ENCODE assay signal across 8 cellular contexts in genomic region chr16:787978-788398, GRCh38. TPM values are rescaled to one million over a fixed set of nuclear protein-coding genes. Genes with fewer than 3 reads are reported as not detected.
A peak's percentile ranks its signal among the peaks of the same experiment; 100 is the strongest.
DNase-seq lines count a peak whose midpoint lies in the region; ATAC-seq and TF ChIP-seq lines count a peak whose summit lies in the region.

Gene RPUSD1, minus strand, starts transcription at chr16:788381. Its CDS starts 644 bp downstream, at chr16:787737.

- peaks cover 21% of the 10 kb centered on the region for H3K4me1 ChIP-seq in CD4-positive, alpha-beta memory T cell (ENCODE audit: insufficient read depth, low read length)
- H3K4me1 ChIP-seq in PC-3 (ENCODE audit: insufficient read depth, low read length) (peaks cover 16% of the 10 kb centered on the region), neuron (ENCODE audit: insufficient read depth, low read length) (peaks cover 20% of the 10 kb centered on the region)

- TF ChIP-seq CTCF in PC-3 (conservative IDR thresholded peaks at IDR 0.05; ENCODE audit: low read depth, low read length) (no peak), endothelial cell (IDR thresholded peaks at IDR 0.05; ENCODE audit: unreplicated experiment) (no peak)

- CTCF ChIA-PET in CD4-positive, alpha-beta memory T cell (lab: Charles Lee; ENCODE audit: partially characterized antibody): interaction anchor here (1.0 to 6.7 kb wide), 2 partner anchors 76 to 316 kb away, joined by 3 to 84 read pairs; partner anchors contain the start of gene METRN
- CTCF ChIA-PET in PC-3 (lab: Charles Lee): interaction anchor here (0.6 to 1.5 kb wide), 4 partner anchors 47 to 76 kb away, joined by 5 to 9 read pairs (median 6); partner anchors contain the start of gene CIAO3

- H3K9ac ChIP-seq in PC-3 (ENCODE audit: low read length): peak within 1 kb of the TSS; percentile 86

- H3K27ac ChIP-seq in CD4-positive, alpha-beta memory T cell (ENCODE audit: low read depth, low read length): peak within 1 kb of the TSS; percentile 73
- H3K27ac ChIP-seq in PC-3 (ENCODE audit: low read length): no peak within 1 kb of the TSS

- H3K4me1 Mint-ChIP-seq in CD4-positive, alpha-beta memory T cell: peaks cover 2 to 30% (median 8%) of the 10 kb centered on the region in 4 donors
- no peaks in the 10 kb centered on the region for H3K4me1 Mint-ChIP-seq in endothelial cell (ENCODE audit: unreplicated experiment)

- H4K20me1 ChIP-seq in PC-3 (ENCODE audit: low read length): no peaks in the 10 kb centered on the region

- H3K79me2 ChIP-seq in PC-3 (ENCODE audit: low read length): peaks cover 45% of the 10 kb centered on the region

- DNase-seq in CD4-positive, alpha-beta memory T cell: peak in 1 of 5 donors; percentile 52
- DNase-seq in PC-3 (no peak), endothelial cell (ENCODE audit: low spot score) (no peak), hepatic stellate cell (ENCODE audit: low spot score) (no peak)
- DNase-seq in activated CD4-positive, CD25-positive, alpha-beta regulatory T cell (lab: John Stamatoyannopoulos, UW): no peak

- H2AFZ ChIP-seq in PC-3 (ENCODE audit: low read length) (peak within 1 kb of the TSS; percentile 80), neuron (ENCODE audit: low read depth, low read length) (peak within 1 kb of the TSS; percentile 32)

- H3K36me3 ChIP-seq in CD4-positive, alpha-beta memory T cell (ENCODE audit: insufficient read depth, low read length): peaks cover 6% of the 10 kb centered on the region
- no peaks in the 10 kb centered on the region; the same call in 1 of the 2 replicates for H3K36me3 ChIP-seq in PC-3 (ENCODE audit: low read depth, low read length)
- H3K36me3 ChIP-seq in neuron (ENCODE audit: insufficient read depth, low read length): peaks cover 28% of the 10 kb centered on the region

- peak within 1 kb of the TSS; percentile 17 to 83 for H3K4me3 ChIP-seq in CD4-positive, alpha-beta memory T cell (ENCODE audit: low read length in 2 of 2)
- H3K4me3 ChIP-seq in PC-3 (ENCODE audit: low read length) (peak within 1 kb of the TSS; percentile 95), neuron (ENCODE audit: low read length) (peak within 1 kb of the TSS; percentile 95)

- ATAC-seq in GM21529 (IDR thresholded peaks at IDR 0.05; ENCODE audit: unreplicated experiment) (peak; percentile 17), PC-3 (peak; percentile 18), HG02610 (IDR thresholded peaks at IDR 0.05; ENCODE audit: unreplicated experiment) (no peak)

- no peaks in the 10 kb centered on the region for H3K27me3 ChIP-seq in CD4-positive, alpha-beta memory T cell (ENCODE audit: insufficient read depth, low read length)
- H3K27me3 ChIP-seq in PC-3 (ENCODE audit: low read length) (no peaks in the 10 kb centered on the region), neuron (ENCODE audit: insufficient read depth, low read length) (no peaks in the 10 kb centered on the region)

- H3K27me3 Mint-ChIP-seq in CD4-positive, alpha-beta memory T cell: no peaks in the 10 kb centered on the region
- H3K27me3 Mint-ChIP-seq in endothelial cell (ENCODE audit: unreplicated experiment): peaks cover 4% of the 10 kb centered on the region

- BruUV-seq in PC-3 (replicated peaks; lab: Mats Ljungman, UMichigan): no TSS peak

- no peaks in the 10 kb centered on the region for H3K9me2 ChIP-seq in PC-3 (replicated peaks; ENCODE audit: low read length)

- H3K4me3 Mint-ChIP-seq in CD4-positive, alpha-beta memory T cell: peak within 1 kb of the TSS; percentile 82 to 91 (median 85)
- H3K4me3 Mint-ChIP-seq in endothelial cell (ENCODE audit: unreplicated experiment): peak within 1 kb of the TSS; percentile 95

- peak within 1 kb of the TSS; percentile 94 for H3K4me2 ChIP-seq in PC-3 (ENCODE audit: low read length)

- peaks cover 8 to 10% of the 10 kb centered on the region in 2 donors for H3K36me3 Mint-ChIP-seq in CD4-positive, alpha-beta memory T cell
- H3K36me3 Mint-ChIP-seq in endothelial cell (ENCODE audit: low read depth, unreplicated experiment): peaks cover 7% of the 10 kb centered on the region

- no peaks in the 10 kb centered on the region for H3F3A ChIP-seq in PC-3 (ENCODE audit: low read length, unreplicated experiment)

- H3K9me3 Mint-ChIP-seq in CD4-positive, alpha-beta memory T cell: no peaks in the 10 kb centered on the region
- H3K9me3 Mint-ChIP-seq in endothelial cell (ENCODE audit: unreplicated experiment): no peaks in the 10 kb centered on the region

- POLR2A ChIA-PET in CD4-positive, alpha-beta memory T cell (lab: Charles Lee; ENCODE audit: partially characterized antibody): interaction anchor here (0.6 to 3.0 kb wide), 17 partner anchors 14 to 745 kb away, joined by 3 to 15 read pairs (median 4); partner anchors contain the start of genes ANTKMT, CCDC78, HAGHL and METTL26
- POLR2A ChIA-PET in PC-3 (lab: Charles Lee; ENCODE audit: unreplicated experiment): interaction anchor here (0.9 kb wide), 2 partner anchors 93 to 555 kb away, joined by 9 read pairs; no protein-coding TSS in a partner anchor

- intact Hi-C loops in CD4-positive, alpha-beta memory T cell (cut with micrococcal nuclease): loop anchor here (1.0 to 5.0 kb wide), 4 partner anchors 19 to 183 kb away; partner anchors contain the start of genes CIAO3, LMF1 and WDR90
- intact Hi-C loops in PC-3 (cut with micrococcal nuclease): loop anchor here (10.0 kb wide), 1 partner anchor 73 kb away; the partner anchor contains the start of gene METRN

- H3K9me3 ChIP-seq in CD4-positive, alpha-beta memory T cell (ENCODE audit: control insufficient read depth in 1 of 2, low read length in 2 of 2): no peaks in the 10 kb centered on the region
- H3K9me3 ChIP-seq in PC-3 (ENCODE audit: low read length) (no peaks in the 10 kb centered on the region), neuron (ENCODE audit: low read length) (no peaks in the 10 kb centered on the region)

- peak within 1 kb of the TSS in 6 of 7 donors; percentile 41 to 80 (median 67) for H3K27ac Mint-ChIP-seq in CD4-positive, alpha-beta memory T cell
- H3K27ac Mint-ChIP-seq in endothelial cell (ENCODE audit: unreplicated experiment): peak within 1 kb of the TSS; percentile 48

RNA-seq across cellular contexts. Expression of gene RPUSD1, which starts in this region (rescaled TPM):
- total RNA-seq in CD4-positive, alpha-beta memory T cell: 10 to 100 TPM; 26.9 to 31.1 TPM
- polyA plus RNA-seq in CD4-positive, alpha-beta memory T cell: 10 to 100 TPM; 19.9 to 29.7 TPM
- total RNA-seq in PC-3 (2014; rRNA removed) (72.6 and 93.7 TPM in 2 replicates), endothelial cell (ENCODE audit: unreplicated experiment) (27.6 TPM)
